19 cellular contexts compared by ENCODE assay signal in the genomic region with DNA sequence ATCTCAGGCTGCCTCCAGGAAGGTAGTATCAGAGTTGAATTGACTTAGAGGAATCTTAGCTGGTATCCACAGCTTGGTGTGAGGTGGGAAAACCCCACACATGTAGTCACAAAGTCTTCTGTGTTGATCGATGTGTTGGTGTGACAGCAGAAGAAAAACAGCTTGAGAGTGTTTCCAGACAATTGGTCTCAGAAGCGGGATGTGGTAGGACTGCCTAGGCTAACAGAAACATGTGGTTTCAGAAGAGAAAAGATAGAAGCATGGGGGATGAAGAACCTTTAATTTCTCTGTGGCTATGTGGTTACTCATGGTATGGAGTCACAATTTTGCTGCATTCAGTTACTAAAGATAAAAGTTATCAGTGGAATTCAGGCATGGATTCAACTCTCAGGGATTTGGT.
DNase-seq lines count a peak whose midpoint lies in the region; ATAC-seq and TF ChIP-seq lines count a peak whose summit lies in the region.
"Had no signal": no experiment of that assay in that cellular context is flagged by ENCODE, and none has a peak within 500 bp of the region (broad histone marks: within the 10 kb centered on the region; RNA-seq: fewer than 3 reads in every experiment).

No MANE protein-coding gene starts in this region.

- intact Hi-C loops in Calu3 (cut with micrococcal nuclease; ENCODE audit: unreplicated experiment) = no loop called here

- no TSS peak for BruUV-seq in Calu3 (replicated peaks; lab: Mats Ljungman, UMichigan)

- no peaks in the 10 kb centered on the region for H3K4me1 Mint-ChIP-seq in Calu3 (ENCODE audit: low read depth, unreplicated experiment)

- DNase-seq in H4 (ENCODE audit: low spot score) = peak; percentile 7
- peak; percentile 79 for DNase-seq in astrocyte of the cerebellum (ENCODE audit: low read depth)
- DNase-seq in Calu3 = no peak
- no peak for DNase-seq in effector CD8-positive, alpha-beta T cell (lab: John Stamatoyannopoulos, UW)
- no peak for DNase-seq in cerebellum (ENCODE audit: low spot score)
- DNase-seq in HuH-7 (ENCODE audit: low spot score) = no peak
- DNase-seq: activated CD8-positive, alpha-beta T cell treated with anti-CD3 and anti-CD28 coated beads for 36 hours; activated gamma-delta T cell treated with Interleukin-2 at 50 U/mL for 16 hours; AML-193; caudate nucleus; heart right ventricle; left ventricle myocardium superior; NCI-H1930; NCI-H774; SHP77 treated with DMSO at 0.1 percent for 48 hours; stomach had no signal

- in situ Hi-C loops in astrocyte of the cerebellum (cut with HindIII; ENCODE audit: low sequenced_read_pairs) = no loop called here

- H3K27me3 Mint-ChIP-seq in Calu3 (ENCODE audit: unreplicated experiment) = no peaks in the 10 kb centered on the region
- H3K27me3 Mint-ChIP-seq: activated CD8-positive, alpha-beta T cell treated with anti-CD3 and anti-CD28 coated beads for 36 hours; IgD-negative memory B cell had no signal

- ATAC-seq in GM18511 (IDR thresholded peaks at IDR 0.05; ENCODE audit: unreplicated experiment) (peak; percentile 67), HG03432 (IDR thresholded peaks at IDR 0.05; ENCODE audit: unreplicated experiment) (peak; percentile 75)
- ATAC-seq: activated CD8-positive, alpha-beta T cell treated with anti-CD3 and anti-CD28 coated beads for 36 hours; heart right ventricle; left ventricle myocardium superior had no signal

- no peaks in the 10 kb centered on the region for H3K36me3 Mint-ChIP-seq in Calu3 (ENCODE audit: insufficient read depth, unreplicated experiment)
- H3K36me3 Mint-ChIP-seq: IgD-negative memory B cell had no signal

- CTCF ChIA-PET in Calu3 (lab: Charles Lee) = no interaction called here

- no peak overlapping the region for H3K4me3 Mint-ChIP-seq in Calu3 (ENCODE audit: low read depth, unreplicated experiment)
- H3K4me3 Mint-ChIP-seq: activated CD8-positive, alpha-beta T cell treated with anti-CD3 and anti-CD28 coated beads for 36 hours; IgD-negative memory B cell had no signal

- H3K9me3 Mint-ChIP-seq in Calu3 (ENCODE audit: low read depth, unreplicated experiment) = no peaks in the 10 kb centered on the region

- TF ChIP-seq CTCF in astrocyte of the cerebellum (IDR thresholded peaks at IDR 0.05; ENCODE audit: low read depth, low read length, missing control alignments) (no peak), Calu3 (IDR thresholded peaks at IDR 0.05; ENCODE audit: unreplicated experiment) (no peak)

- no peak overlapping the region for H3K4me3 ChIP-seq in astrocyte of the cerebellum (ENCODE audit: low read depth, low read length)
- H3K4me3 ChIP-seq: heart right ventricle, stomach had no signal

- H3K27ac Mint-ChIP-seq in Calu3 (ENCODE audit: unreplicated experiment) = no peak overlapping the region
- H3K27ac Mint-ChIP-seq: activated CD8-positive, alpha-beta T cell treated with anti-CD3 and anti-CD28 coated beads for 36 hours; IgD-negative memory B cell had no signal

Comparison
In these comparisons a context has a peak if more than half of its experiments do, and no peak if none do; other contexts are left out.
1. DNase-seq: peak in H4 (single experiment) and astrocyte of the cerebellum (single experiment); none in Calu3 (single experiment), effector CD8-positive, alpha-beta T cell (single experiment), cerebellum (single experiment) and HuH-7 (single experiment).